ENCODE assay signal across 8 cellular contexts in genomic region chr7:151123485-151124204, GRCh38. TPM values are rescaled to one million over a fixed set of nuclear protein-coding genes. Genes with fewer than 3 reads are reported as not detected.
A peak's percentile ranks its signal among the peaks of the same experiment; 100 is the strongest.
DNase-seq lines count a peak whose midpoint lies in the region; ATAC-seq and TF ChIP-seq lines count a peak whose summit lies in the region.

No MANE protein-coding gene starts in this region.

- WGBS in right cardiac atrium = 69% methylated on average over 40 of the region's 40 CpGs

- peak; percentile 100 for TF ChIP-seq CTCF in GM12873 (IDR thresholded peaks at IDR 0.05; ENCODE audit: insufficient read depth, low read depth, low read length, missing control alignments)

- peak; percentile 82 for DNase-seq in NCI-H1694 (lab: John Stamatoyannopoulos, UW)
- peak; percentile 62 to 76 (median 66) for DNase-seq in T-helper 2 cell
- peak in 55 of 58 donors; percentile 39 to 92 (median 71) for DNase-seq in anterior cingulate cortex (lab: John Stamatoyannopoulos, UW)
- DNase-seq in right cardiac atrium = peak; percentile 85 to 90 (median 86)
- peak; percentile 27 for DNase-seq in skeletal muscle cell (ENCODE audit: low read depth)

- no peaks in the 10 kb centered on the region for H3K9me3 ChIP-seq in right cardiac atrium (ENCODE audit: control insufficient read depth, low read length)

- intact Hi-C loops in right cardiac atrium (cut with DNase I) = loop anchor here in 3 of 4 donors (1.0 to 10.0 kb wide), 4 partner anchors 49 to 181 kb away; no protein-coding TSS in a partner anchor

- H3K27me3 ChIP-seq in right cardiac atrium (ENCODE audit: control insufficient read depth, insufficient read depth) = no peaks in the 10 kb centered on the region

- H3K27ac ChIP-seq in right cardiac atrium (ENCODE audit: low read length) = no peak overlapping the region

- no peak overlapping the region for H3K4me3 ChIP-seq in right cardiac atrium (ENCODE audit: low read length)
- no peak overlapping the region for H3K4me3 ChIP-seq in skeletal muscle cell (ENCODE audit: low read depth, low read length)

- ATAC-seq in HG02763 (IDR thresholded peaks at IDR 0.05; ENCODE audit: unreplicated experiment) (peak; percentile 84), right cardiac atrium (peak; percentile 69 to 75), HG02973 (IDR thresholded peaks at IDR 0.05; ENCODE audit: unreplicated experiment) (no peak)

- no peaks in the 10 kb centered on the region for H3K4me1 ChIP-seq in right cardiac atrium (ENCODE audit: control insufficient read depth, insufficient read depth, low read length)

RNA-seq across cellular contexts. Expression of gene AGAP3, which starts 37.4 kb away (rescaled TPM):
- total RNA-seq in right cardiac atrium = 10 to 100 TPM; 58.3 to 78.8 (median 67.6) TPM
- 61.4 TPM for polyA plus RNA-seq in right cardiac atrium

RNA-seq across cellular contexts. Expression of gene TMUB1, which starts 40.4 kb away (rescaled TPM):
- 10 to 100 TPM; 28.5 to 36.5 (median 35.8) TPM for total RNA-seq in right cardiac atrium
- polyA plus RNA-seq in right cardiac atrium = 55.2 TPM

RNA-seq across cellular contexts. Expression of gene FASTK, which starts 43.0 kb away (rescaled TPM):
- total RNA-seq in right cardiac atrium = 10 to 100 TPM; 64.1 to 82.0 (median 68.9) TPM
- polyA plus RNA-seq in right cardiac atrium = 133 TPM

RNA-seq across cellular contexts. Expression of gene GBX1, which starts 43.8 kb away (rescaled TPM):
- 1 to 10 TPM in 1 of 4 donors, under 1 TPM in 1, not detected in 2; 0.40 to 1.0 TPM for total RNA-seq in right cardiac atrium
- 0.14 TPM for polyA plus RNA-seq in right cardiac atrium

Comparison
In these comparisons a context has a peak if more than half of its experiments do, and no peak if none do; other contexts are left out.
1. DNase-seq: peak in every context shown above with its lines; median percentile 86 in right cardiac atrium; 82 in NCI-H1694; 71 in anterior cingulate cortex; 66 in T-helper 2 cell; 27 in skeletal muscle cell.